1 cellular context compared by ENCODE assay signal in the genomic region with DNA sequence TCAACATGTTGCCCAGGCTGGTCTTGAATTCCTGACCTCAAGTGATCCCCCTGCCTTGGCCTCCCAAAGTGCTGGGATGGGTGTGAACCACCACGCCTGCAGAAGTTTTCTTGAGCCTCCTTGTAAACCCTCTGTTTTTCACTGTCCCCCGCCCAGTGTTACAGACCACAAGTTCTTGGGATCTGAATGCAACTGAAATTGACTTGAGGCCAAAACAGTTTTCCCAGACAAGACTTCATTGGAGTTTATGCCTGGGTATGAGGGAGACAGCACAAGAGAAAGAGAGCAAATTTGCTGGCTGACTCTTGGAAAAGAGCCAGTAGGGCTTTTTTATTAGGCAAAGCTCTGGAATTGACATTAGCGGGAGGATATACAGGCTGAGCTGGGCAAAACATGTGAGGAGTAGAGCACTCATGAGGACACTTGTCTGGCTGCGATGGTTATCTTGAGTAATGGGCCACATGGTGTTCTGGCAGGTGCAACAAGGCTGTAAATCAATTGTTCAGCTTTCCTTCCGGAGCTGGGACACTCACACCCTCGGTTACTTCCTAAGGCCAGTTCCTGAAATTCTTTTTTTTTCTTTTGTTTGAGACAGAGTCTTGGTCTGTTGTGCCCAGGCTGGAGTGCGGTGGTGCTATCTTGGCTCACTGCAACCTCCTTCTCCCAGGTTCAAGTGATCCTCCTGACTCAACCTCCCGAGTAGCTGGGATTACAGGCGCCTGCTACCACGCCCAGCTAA.
A peak's percentile ranks its signal among the peaks of the same experiment; 100 is the strongest.
TF ChIP-seq lines count a peak whose summit lies in the region.

No MANE protein-coding gene starts in this region.

TF ChIP-seq in K562, 482 proteins besides CTCF, POLR2A, EP300 and RAD21 (continued from another document and continues in another):
- no peak for TF ChIP-seq BRD9 (IDR thresholded peaks at IDR 0.05; ENCODE audit: low read depth, partially characterized antibody)
- no peak for TF ChIP-seq MAFF (IDR thresholded peaks at IDR 0.05; ENCODE audit: low read length)
- no peak for TF ChIP-seq IFI16 (CRISPR knock-in tag; IDR thresholded peaks at IDR 0.05)
- TF ChIP-seq ZNF592 (IDR thresholded peaks at IDR 0.05): peak; percentile 66; the same call in 1 of the 2 replicates
- peak; percentile 90 to 93 for TF ChIP-seq MNT (conservative IDR thresholded peaks at IDR 0.05)
- TF ChIP-seq LEF1 (IDR thresholded peaks at IDR 0.05): peak; percentile 95
- 0 out of 2 replicates have a peak, but pooled peaks have one; percentile 56 for TF ChIP-seq BACH1 (tag; IDR thresholded peaks at IDR 0.05)
- TF ChIP-seq PRMT5 (CRISPR knock-in tag; IDR thresholded peaks at IDR 0.05): no peak
- TF ChIP-seq FOS (IDR thresholded peaks at IDR 0.05; ENCODE audit: extremely low read depth, insufficient read length): no peak
- TF ChIP-seq SMC3 (conservative IDR thresholded peaks at IDR 0.05; ENCODE audit: insufficient read depth, low read depth, low read length): no peak
- TF ChIP-seq ZNF318 (IDR thresholded peaks at IDR 0.05; ENCODE audit: borderline replicate concordance in 1 of 2, low read depth in 1 of 2): peak in 1 of 2 experiments; percentile 94; a peak in 2 of 4 replicates
- peak; percentile 43; the same call in 1 of the 2 replicates for TF ChIP-seq ZNF766 (CRISPR knock-in tag; conservative IDR thresholded peaks at IDR 0.05)
- TF ChIP-seq ZNF239 (CRISPR knock-in tag; IDR thresholded peaks at IDR 0.05): peak; percentile 30; the same call in 1 of the 2 replicates
- TF ChIP-seq EZH2 (IDR thresholded peaks at IDR 0.05; ENCODE audit: borderline replicate concordance, low read depth, low read length): no peak
- TF ChIP-seq ETV1 (tag; conservative IDR thresholded peaks at IDR 0.05; ENCODE audit: low read depth): peak; percentile 97
- TF ChIP-seq ZNF232 (CRISPR knock-in tag; IDR thresholded peaks at IDR 0.05): no peak
- peak; percentile 92 for TF ChIP-seq GATA2 (CRISPR knock-in tag; IDR thresholded peaks at IDR 0.05)
- TF ChIP-seq MEIS2 (IDR thresholded peaks at IDR 0.05; ENCODE audit: partially characterized antibody): peak; percentile 100
- TF ChIP-seq, protein P1, sequence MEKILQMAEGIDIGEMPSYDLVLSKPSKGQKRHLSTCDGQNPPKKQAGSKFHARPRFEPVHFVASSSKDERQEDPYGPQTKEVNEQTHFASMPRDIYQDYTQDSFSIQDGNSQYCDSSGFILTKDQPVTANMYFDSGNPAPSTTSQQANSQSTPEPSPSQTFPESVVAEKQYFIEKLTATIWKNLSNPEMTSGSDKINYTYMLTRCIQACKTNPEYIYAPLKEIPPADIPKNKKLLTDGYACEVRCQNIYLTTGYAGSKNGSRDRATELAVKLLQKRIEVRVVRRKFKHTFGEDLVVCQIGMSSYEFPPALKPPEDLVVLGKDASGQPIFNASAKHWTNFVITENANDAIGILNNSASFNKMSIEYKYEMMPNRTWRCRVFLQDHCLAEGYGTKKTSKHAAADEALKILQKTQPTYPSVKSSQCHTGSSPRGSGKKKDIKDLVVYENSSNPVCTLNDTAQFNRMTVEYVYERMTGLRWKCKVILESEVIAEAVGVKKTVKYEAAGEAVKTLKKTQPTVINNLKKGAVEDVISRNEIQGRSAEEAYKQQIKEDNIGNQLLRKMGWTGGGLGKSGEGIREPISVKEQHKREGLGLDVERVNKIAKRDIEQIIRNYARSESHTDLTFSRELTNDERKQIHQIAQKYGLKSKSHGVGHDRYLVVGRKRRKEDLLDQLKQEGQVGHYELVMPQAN (IDR thresholded peaks at IDR 0.05; ENCODE audit: borderline replicate concordance): peak; percentile 13; the same call in 1 of the 2 replicates
- peak; percentile 88 for TF ChIP-seq ETV5 (CRISPR knock-in tag; IDR thresholded peaks at IDR 0.05; ENCODE audit: low read depth)
- no peak for TF ChIP-seq SRSF3 (IDR thresholded peaks at IDR 0.05; ENCODE audit: insufficient read depth, low read length)
- TF ChIP-seq SMAD1 (IDR thresholded peaks at IDR 0.05; ENCODE audit: low read depth, low read length, partially characterized antibody): no peak
- 0 out of 2 replicates have a peak, but pooled peaks have one; percentile 56 for TF ChIP-seq HIVEP1 (CRISPR knock-in tag; IDR thresholded peaks at IDR 0.05)
- no peak for TF ChIP-seq ZBTB7A (IDR thresholded peaks at IDR 0.05; ENCODE audit: borderline replicate concordance, control insufficient read depth, low read depth, low read length)
- TF ChIP-seq PYGO2 (tag; IDR thresholded peaks at IDR 0.05): peak; percentile 74; the same call in 1 of the 2 replicates
- no peak for TF ChIP-seq NR2C1 (IDR thresholded peaks at IDR 0.05)
- 0 out of 2 replicates have a peak, but pooled peaks have one; percentile 46 for TF ChIP-seq NR2C1 (tag; IDR thresholded peaks at IDR 0.05)
- no peak for TF ChIP-seq FOXA1 (IDR thresholded peaks at IDR 0.05; ENCODE audit: borderline replicate concordance)
- no peak for TF ChIP-seq MCM2 (IDR thresholded peaks at IDR 0.05; ENCODE audit: low read depth)
- no peak for TF ChIP-seq CREM (IDR thresholded peaks at IDR 0.05; ENCODE audit: low read depth)
- no peak for TF ChIP-seq SNRNP70 (optimal IDR thresholded peaks at IDR 0.05; ENCODE audit: low read depth, low read length)
- TF ChIP-seq RNF2 (IDR thresholded peaks at IDR 0.05): peak; percentile 76; the same call in 1 of the 2 replicates
- peak; percentile 50 for TF ChIP-seq FOSL1 (tag; conservative IDR thresholded peaks at IDR 0.05)
- no peak for TF ChIP-seq MAFK (IDR thresholded peaks at IDR 0.05; ENCODE audit: low read length)
- peak; percentile 73 for TF ChIP-seq CBFA2T3 (IDR thresholded peaks at IDR 0.05)
- TF ChIP-seq E2F1 (CRISPR knock-in tag; IDR thresholded peaks at IDR 0.05): no peak
- peak; percentile 87; the same call in 1 of the 2 replicates for TF ChIP-seq CTBP1 (IDR thresholded peaks at IDR 0.05; ENCODE audit: borderline replicate concordance)
- TF ChIP-seq NFIC (IDR thresholded peaks at IDR 0.05): peak; percentile 80
- no peak for TF ChIP-seq ZNF165 (CRISPR knock-in tag; IDR thresholded peaks at IDR 0.05; ENCODE audit: borderline replicate concordance)
- TF ChIP-seq HDAC2 (IDR thresholded peaks at IDR 0.05): peak; percentile 76
- TF ChIP-seq ARNT (IDR thresholded peaks at IDR 0.05): peak in 1 of 2 experiments; percentile 63; a peak in 1 of 4 replicates
- TF ChIP-seq SPI1 (IDR thresholded peaks at IDR 0.05; ENCODE audit: borderline replicate concordance, low read depth, low read length): peak; percentile 46; the same call in 1 of the 2 replicates
- no peak for TF ChIP-seq CREB1 (IDR thresholded peaks at IDR 0.05)
- TF ChIP-seq CREB1 (CRISPR knock-in tag; IDR thresholded peaks at IDR 0.05): no peak
- no peak for TF ChIP-seq ZFX (CRISPR knock-in tag; IDR thresholded peaks at IDR 0.05)
